9 cellular contexts compared by ENCODE assay signal in genomic region chr13:26482451-26483197, GRCh38.
DNase-seq lines count a peak whose midpoint lies in the region; ATAC-seq and TF ChIP-seq lines count a peak whose summit lies in the region.
"Had no signal": no experiment of that assay in that cellular context is flagged by ENCODE, and none has a peak within 500 bp of the region (broad histone marks: within the 10 kb centered on the region; RNA-seq: fewer than 3 reads in every experiment).

No MANE protein-coding gene starts in this region.

- H3K27ac ChIP-seq in neutrophil (no peak overlapping the region), upper lobe of right lung (no peak overlapping the region)

- peak; percentile 73 for ATAC-seq in GM19025 (IDR thresholded peaks at IDR 0.05; ENCODE audit: low read depth, unreplicated experiment)
- ATAC-seq in activated T-cell treated with anti-CD3 and anti-CD28 coated beads, Interleukin-2, amount 50 U/mL, for 72 hours (replicated peaks in 1 of 2) = peak; percentile 89 to 93
- peak; percentile 83 for ATAC-seq in upper lobe of right lung

- DNase-seq in BJ (ENCODE audit: low read depth) (no peak), HuH-7 (ENCODE audit: low spot score) (peak; percentile 87), RKO (ENCODE audit: low spot score) (peak; percentile 68), fibroblast of peridontal ligament (ENCODE audit: extremely low read depth) (peak; percentile 83), upper lobe of right lung (no peak)
- DNase-seq in activated T-cell treated with anti-CD3 and anti-CD28 coated beads, Interleukin-2, amount 50 U/mL, for 72 hours = peak; percentile 58 to 68

- H3K36me3 ChIP-seq in BJ (ENCODE audit: control insufficient read depth, insufficient read depth, low read length) = no peaks in the 10 kb centered on the region
- H3K36me3 ChIP-seq in neutrophil = no peaks in the 10 kb centered on the region
- no peaks in the 10 kb centered on the region for H3K36me3 ChIP-seq in upper lobe of right lung

- TF ChIP-seq CTCF in BJ (IDR thresholded peaks at IDR 0.05; ENCODE audit: insufficient read depth, low read depth, low read length) (peak; percentile 88), neutrophil (IDR thresholded peaks at IDR 0.05) (peak; percentile 19), upper lobe of right lung (IDR thresholded peaks at IDR 0.05) (peak; percentile 88)

- H3K27me3 ChIP-seq in BJ (ENCODE audit: control insufficient read depth, insufficient read depth, low read length) (no peaks in the 10 kb centered on the region), neutrophil (no peaks in the 10 kb centered on the region), upper lobe of right lung (no peaks in the 10 kb centered on the region)

- H3K36me3 Mint-ChIP-seq in activated T-cell treated with anti-CD3 and anti-CD28 coated beads, Interleukin-2, amount 50 U/mL, for 72 hours (ENCODE audit: insufficient read depth in 2 of 2) = no peaks in the 10 kb centered on the region
- H3K36me3 Mint-ChIP-seq: IgD-negative memory B cell had no signal

- H3K4me1 ChIP-seq in neutrophil (ENCODE audit: control insufficient read depth in 1 of 2, insufficient read depth in 1 of 2, low read depth in 1 of 2, low read length in 1 of 2) = no peaks in the 10 kb centered on the region
- H3K4me1 ChIP-seq in upper lobe of right lung = no peaks in the 10 kb centered on the region

- H3K9me3 ChIP-seq in neutrophil (no peaks in the 10 kb centered on the region), upper lobe of right lung (no peaks in the 10 kb centered on the region)

- H3K4me3 ChIP-seq in BJ (ENCODE audit: low read depth, low read length) (no peak overlapping the region), neutrophil (ENCODE audit: low read depth in 1 of 2, low read length in 1 of 2) (no peak overlapping the region), upper lobe of right lung (no peak overlapping the region)

- peak overlapping the region in 1 of 2 donors; percentile 30 for H3K4me3 Mint-ChIP-seq in activated T-cell treated with anti-CD3 and anti-CD28 coated beads, Interleukin-2, amount 50 U/mL, for 72 hours

- H3K4me1 Mint-ChIP-seq in activated T-cell treated with anti-CD3 and anti-CD28 coated beads, Interleukin-2, amount 50 U/mL, for 72 hours (ENCODE audit: low read depth) = peaks cover 9% of the 10 kb centered on the region

- POLR2A ChIA-PET in BJ (lab: Charles Lee) = no interaction called here

- no peaks in the 10 kb centered on the region for H3K27me3 Mint-ChIP-seq in activated T-cell treated with anti-CD3 and anti-CD28 coated beads, Interleukin-2, amount 50 U/mL, for 72 hours (ENCODE audit: low read depth)

- intact Hi-C loops in upper lobe of right lung (cut with DNase I) = no loop called here

- H3K9me3 Mint-ChIP-seq in activated T-cell treated with anti-CD3 and anti-CD28 coated beads, Interleukin-2, amount 50 U/mL, for 72 hours = no peaks in the 10 kb centered on the region
- H3K9me3 Mint-ChIP-seq: IgD-negative memory B cell had no signal

- H3K27ac Mint-ChIP-seq in activated T-cell treated with anti-CD3 and anti-CD28 coated beads, Interleukin-2, amount 50 U/mL, for 72 hours = no peak overlapping the region

- CTCF ChIA-PET in BJ (lab: Yijun Ruan, JAX) = interaction anchor here (0.5 to 9.5 kb wide), 18 partner anchors 8 to 503 kb away, joined by 3 to 88 read pairs (median 4); no protein-coding TSS in a partner anchor

Comparison
In these comparisons a context has a peak if more than half of its experiments do, and no peak if none do; other contexts are left out.
1. DNase-seq: peak in HuH-7 (single experiment), RKO (single experiment), activated T-cell treated with anti-CD3 and anti-CD28 coated beads, Interleukin-2, amount 50 U/mL, for 72 hours (2 of 2) and fibroblast of peridontal ligament (single experiment); none in BJ (single experiment) and upper lobe of right lung (single experiment).
2. CTCF ChIP-seq: peak in every context shown above with its lines; median percentile 88 in BJ; 88 in upper lobe of right lung; 19 in neutrophil.
3. Peak in every context shown above with its lines, with median percentiles within 50 percentile points of each other: ATAC-seq.